17 cellular contexts compared by ENCODE assay signal in genomic region chrX:153911798-153912197, GRCh38. TPM values are rescaled to one million over a fixed set of nuclear protein-coding genes. Genes with fewer than 3 reads are reported as not detected.
DNase-seq lines count a peak whose midpoint lies in the region; TF ChIP-seq lines count a peak whose summit lies in the region.
"Had no signal": no experiment of that assay in that cellular context is flagged by ENCODE, and none has a peak within 500 bp of the region (broad histone marks: within the 10 kb centered on the region; RNA-seq: fewer than 3 reads in every experiment).

No MANE protein-coding gene starts in this region.

- no peaks in the 10 kb centered on the region for H3K9me3 Mint-ChIP-seq in activated naive CD4-positive, alpha-beta T cell treated with anti-CD3 and anti-CD28 coated beads, Interleukin-2, amount 50 U/mL, for 24 hours
- no peaks in the 10 kb centered on the region for H3K9me3 Mint-ChIP-seq in activated T-helper 1 cell treated with anti-CD3 and anti-CD28 coated beads, Interleukin-12 subunit alpha, Interleukin-12 subunit beta, Interleukin-2, Interleukin-4 antibody, amounts not matched to agents 30 ng/mL and 10 ng/mL and 1 ng/mL, durations not matched to agents 14 hours and 24 hours and 36 hours
- H3K9me3 Mint-ChIP-seq in progenitor cell of endocrine pancreas (ENCODE audit: low read depth): peaks cover 3% of the 10 kb centered on the region

- intact Hi-C loops in activated T-helper 1 cell treated with anti-CD3 and anti-CD28 coated beads, Interleukin-12 subunit alpha, Interleukin-12 subunit beta, Interleukin-2, Interleukin-4 antibody, amounts not matched to agents 30 ng/mL and 10 ng/mL and 1 ng/mL, durations not matched to agents 14 hours and 24 hours and 36 hours (cut with micrococcal nuclease): no loop called here

- peak overlapping the region; percentile 9 for H3K4me3 Mint-ChIP-seq in activated naive CD4-positive, alpha-beta T cell treated with anti-CD3 and anti-CD28 coated beads, Interleukin-2, amount 50 U/mL, for 24 hours
- no peak overlapping the region for H3K4me3 Mint-ChIP-seq in activated T-helper 1 cell treated with anti-CD3 and anti-CD28 coated beads, Interleukin-12 subunit alpha, Interleukin-12 subunit beta, Interleukin-2, Interleukin-4 antibody, amounts not matched to agents 30 ng/mL and 10 ng/mL and 1 ng/mL, durations not matched to agents 14 hours and 24 hours and 36 hours
- H3K4me3 Mint-ChIP-seq in progenitor cell of endocrine pancreas (ENCODE audit: low read depth): no peak overlapping the region

- no peaks in the 10 kb centered on the region for H3K27me3 ChIP-seq in KMS-11 (ENCODE audit: insufficient read depth, low read depth)
- H3K27me3 ChIP-seq: BE2C had no signal

- TF ChIP-seq CTCF in KMS-11 (conservative IDR thresholded peaks at IDR 0.05; ENCODE audit: low read depth, low read length) (no peak), progenitor cell of endocrine pancreas (IDR thresholded peaks at IDR 0.05; ENCODE audit: unreplicated experiment) (no peak)

- no peaks in the 10 kb centered on the region for H3K4me1 ChIP-seq in KMS-11 (ENCODE audit: low read depth, poor library complexity, severe bottlenecking)

- H3K27ac Mint-ChIP-seq in activated naive CD4-positive, alpha-beta T cell treated with anti-CD3 and anti-CD28 coated beads, Interleukin-2, amount 50 U/mL, for 24 hours: peak overlapping the region; percentile 91
- peak overlapping the region; percentile 23 for H3K27ac Mint-ChIP-seq in activated T-helper 1 cell treated with anti-CD3 and anti-CD28 coated beads, Interleukin-12 subunit alpha, Interleukin-12 subunit beta, Interleukin-2, Interleukin-4 antibody, amounts not matched to agents 30 ng/mL and 10 ng/mL and 1 ng/mL, durations not matched to agents 14 hours and 24 hours and 36 hours
- H3K27ac Mint-ChIP-seq in progenitor cell of endocrine pancreas: peak overlapping the region; percentile 16

- no peak for DNase-seq in activated naive CD4-positive, alpha-beta T cell treated with anti-CD3 and anti-CD28 coated beads, Interleukin-2, amount 50 U/mL, for 16 hours
- DNase-seq in activated T-helper 1 cell treated with anti-CD3 and anti-CD28 coated beads, Interleukin-12 subunit alpha, Interleukin-12 subunit beta, Interleukin-2, Interleukin-4 antibody, amounts not matched to agents 30 ng/mL and 10 ng/mL and 1 ng/mL, durations not matched to agents 14 hours and 24 hours and 36 hours (ENCODE audit: low spot score): no peak
- no peak for DNase-seq in progenitor cell of endocrine pancreas (ENCODE audit: low spot score, unreplicated experiment)
- no peak for DNase-seq in EL
- no peak for DNase-seq in NAMALWA (ENCODE audit: low spot score)
- DNase-seq: BE2C; GOT3; NCI-H1092; NCI-H1694; NCI-H345; NCI-H526 treated with DMSO at 0.1 percent for 48 hours; NK-92 treated with Interleukin-12 subunit alpha and Interleukin-12 subunit beta, amount 100 ng/mL, for 24 hours had no signal

- no peak overlapping the region for H3K4me2 ChIP-seq in KMS-11

- no peaks in the 10 kb centered on the region for H4K20me1 ChIP-seq in KMS-11 (ENCODE audit: insufficient read depth)

- H3K4me3 ChIP-seq in KMS-11 (IDR thresholded peaks at IDR 0.05; ENCODE audit: insufficient read depth, low read depth, low read length): no peak overlapping the region
- H3K4me3 ChIP-seq: K562 had no signal

- H3K27ac ChIP-seq in KMS-11: peak overlapping the region; percentile 44; the same call in 1 of the 2 replicates
- H3K27ac ChIP-seq: RWPE1 had no signal

- H3K9ac ChIP-seq in KMS-11: no peak overlapping the region

- no peaks in the 10 kb centered on the region for H3K79me2 ChIP-seq in KMS-11 (ENCODE audit: insufficient read depth, low read depth)

- peaks cover 7% of the 10 kb centered on the region for H3K4me1 Mint-ChIP-seq in activated naive CD4-positive, alpha-beta T cell treated with anti-CD3 and anti-CD28 coated beads, Interleukin-2, amount 50 U/mL, for 24 hours
- no peaks in the 10 kb centered on the region for H3K4me1 Mint-ChIP-seq in activated T-helper 1 cell treated with anti-CD3 and anti-CD28 coated beads, Interleukin-12 subunit alpha, Interleukin-12 subunit beta, Interleukin-2, Interleukin-4 antibody, amounts not matched to agents 30 ng/mL and 10 ng/mL and 1 ng/mL, durations not matched to agents 14 hours and 24 hours and 36 hours (ENCODE audit: low read depth)
- H3K4me1 Mint-ChIP-seq in progenitor cell of endocrine pancreas (ENCODE audit: low read depth): no peaks in the 10 kb centered on the region

- no peak overlapping the region for H2AFZ ChIP-seq in KMS-11 (ENCODE audit: low read depth)

- no peaks in the 10 kb centered on the region for H3K36me3 ChIP-seq in KMS-11 (ENCODE audit: insufficient read depth)
- H3K36me3 ChIP-seq: BE2C had no signal

- H3K36me3 Mint-ChIP-seq in activated naive CD4-positive, alpha-beta T cell treated with anti-CD3 and anti-CD28 coated beads, Interleukin-2, amount 50 U/mL, for 24 hours: no peaks in the 10 kb centered on the region
- peaks cover 13% of the 10 kb centered on the region for H3K36me3 Mint-ChIP-seq in activated T-helper 1 cell treated with anti-CD3 and anti-CD28 coated beads, Interleukin-12 subunit alpha, Interleukin-12 subunit beta, Interleukin-2, Interleukin-4 antibody, amounts not matched to agents 30 ng/mL and 10 ng/mL and 1 ng/mL, durations not matched to agents 14 hours and 24 hours and 36 hours (ENCODE audit: low read depth)
- no peaks in the 10 kb centered on the region for H3K36me3 Mint-ChIP-seq in progenitor cell of endocrine pancreas (ENCODE audit: insufficient read depth)

- H3K27me3 Mint-ChIP-seq in activated naive CD4-positive, alpha-beta T cell treated with anti-CD3 and anti-CD28 coated beads, Interleukin-2, amount 50 U/mL, for 24 hours: no peaks in the 10 kb centered on the region
- H3K27me3 Mint-ChIP-seq in activated T-helper 1 cell treated with anti-CD3 and anti-CD28 coated beads, Interleukin-12 subunit alpha, Interleukin-12 subunit beta, Interleukin-2, Interleukin-4 antibody, amounts not matched to agents 30 ng/mL and 10 ng/mL and 1 ng/mL, durations not matched to agents 14 hours and 24 hours and 36 hours (ENCODE audit: insufficient read depth): no peaks in the 10 kb centered on the region
- no peaks in the 10 kb centered on the region for H3K27me3 Mint-ChIP-seq in progenitor cell of endocrine pancreas

RNA-seq across cellular contexts. Expression of gene AVPR2, which starts 7.3 kb away (rescaled TPM):
- total RNA-seq in activated T-helper 1 cell treated with anti-CD3 and anti-CD28 coated beads, Interleukin-12 subunit alpha, Interleukin-12 subunit beta, Interleukin-2, Interleukin-4 antibody, amounts not matched to agents 30 ng/mL and 10 ng/mL and 1 ng/mL, durations not matched to agents 14 hours and 24 hours and 36 hours: not detected in 2 replicates
- not detected in 2 replicates for total RNA-seq in progenitor cell of endocrine pancreas
- total RNA-seq: K562 had no signal

RNA-seq across cellular contexts. Expression of gene ARHGAP4, which starts 14.3 kb away (rescaled TPM):
- total RNA-seq in activated T-helper 1 cell treated with anti-CD3 and anti-CD28 coated beads, Interleukin-12 subunit alpha, Interleukin-12 subunit beta, Interleukin-2, Interleukin-4 antibody, amounts not matched to agents 30 ng/mL and 10 ng/mL and 1 ng/mL, durations not matched to agents 14 hours and 24 hours and 36 hours: 128 TPM in 2 replicates
- 16.4 and 16.7 TPM in 2 replicates for total RNA-seq in progenitor cell of endocrine pancreas

RNA-seq across cellular contexts. Expression of gene NAA10, which starts 23.0 kb away (rescaled TPM):
- total RNA-seq in activated T-helper 1 cell treated with anti-CD3 and anti-CD28 coated beads, Interleukin-12 subunit alpha, Interleukin-12 subunit beta, Interleukin-2, Interleukin-4 antibody, amounts not matched to agents 30 ng/mL and 10 ng/mL and 1 ng/mL, durations not matched to agents 14 hours and 24 hours and 36 hours: 150 and 156 TPM in 2 replicates
- total RNA-seq in progenitor cell of endocrine pancreas: 85.3 and 86.3 TPM in 2 replicates

RNA-seq across cellular contexts. Expression of gene L1CAM, which starts 25.8 kb away (rescaled TPM):
- 1.7 and 3.3 TPM in 2 replicates for total RNA-seq in activated T-helper 1 cell treated with anti-CD3 and anti-CD28 coated beads, Interleukin-12 subunit alpha, Interleukin-12 subunit beta, Interleukin-2, Interleukin-4 antibody, amounts not matched to agents 30 ng/mL and 10 ng/mL and 1 ng/mL, durations not matched to agents 14 hours and 24 hours and 36 hours
- 1.4 and 2.4 TPM in 2 replicates for total RNA-seq in progenitor cell of endocrine pancreas

RNA-seq across cellular contexts. Expression of gene RENBP, which starts 32.6 kb away (rescaled TPM):
- 12.8 and 14.0 TPM in 2 replicates for total RNA-seq in activated T-helper 1 cell treated with anti-CD3 and anti-CD28 coated beads, Interleukin-12 subunit alpha, Interleukin-12 subunit beta, Interleukin-2, Interleukin-4 antibody, amounts not matched to agents 30 ng/mL and 10 ng/mL and 1 ng/mL, durations not matched to agents 14 hours and 24 hours and 36 hours
- total RNA-seq in progenitor cell of endocrine pancreas: 2.5 and 3.3 TPM in 2 replicates
- total RNA-seq: M059J had no signal

Comparison
In these comparisons a context has a peak if more than half of its experiments do, and no peak if none do; other contexts are left out.
1. H3K27ac Mint-ChIP-seq: peak in every context shown above with its lines; median percentile 91 in activated naive CD4-positive, alpha-beta T cell treated with anti-CD3 and anti-CD28 coated beads, Interleukin-2, amount 50 U/mL, for 24 hours; 23 in activated T-helper 1 cell treated with anti-CD3 and anti-CD28 coated beads, Interleukin-12 subunit alpha, Interleukin-12 subunit beta, Interleukin-2, Interleukin-4 antibody, amounts not matched to agents 30 ng/mL and 10 ng/mL and 1 ng/mL, durations not matched to agents 14 hours and 24 hours and 36 hours; 16 in progenitor cell of endocrine pancreas.